9 cellular contexts compared by ENCODE assay signal in the genomic region with DNA sequence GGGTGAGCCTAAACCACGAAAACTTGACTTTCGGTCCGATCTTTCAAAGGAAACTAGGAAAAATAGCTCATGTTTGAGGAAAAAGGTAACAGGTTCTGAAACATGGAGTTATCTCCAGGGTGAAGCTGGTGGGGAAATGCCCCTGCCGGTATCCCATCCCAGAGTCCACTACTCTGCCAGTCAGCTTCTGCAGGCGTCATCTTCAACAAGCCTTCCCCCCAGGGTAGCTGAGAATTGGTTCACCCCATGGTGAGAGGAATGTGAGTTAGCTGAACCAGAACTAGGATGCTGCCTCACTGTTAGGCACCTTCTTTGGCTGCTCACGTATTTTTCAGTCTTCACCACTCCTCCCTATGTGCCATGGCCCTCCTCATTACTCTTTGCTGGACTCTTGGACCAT. TPM values are rescaled to one million over a fixed set of nuclear protein-coding genes. Genes with fewer than 3 reads are reported as not detected.
DNase-seq lines count a peak whose midpoint lies in the region; ATAC-seq and TF ChIP-seq lines count a peak whose summit lies in the region.
"Had no signal": no experiment of that assay in that cellular context is flagged by ENCODE, and none has a peak within 500 bp of the region (broad histone marks: within the 10 kb centered on the region; RNA-seq: fewer than 3 reads in every experiment).

No MANE protein-coding gene starts in this region.

- H3K27ac Mint-ChIP-seq in activated naive CD8-positive, alpha-beta T cell: no peak overlapping the region
- H3K27ac Mint-ChIP-seq in memory B cell: no peak overlapping the region

- TF ChIP-seq CTCF in AG04449 (IDR thresholded peaks at IDR 0.05; ENCODE audit: insufficient read depth, low read length, missing control alignments) (no peak), HCT116 (IDR thresholded peaks at IDR 0.05 in 2 of 3, conservative IDR thresholded peaks at IDR 0.05 in 1 of 3; ENCODE audit: borderline replicate concordance in 1 of 3, insufficient read depth in 1 of 3, low read depth in 2 of 3, low read length in 2 of 3) (no peak), GM10266 (IDR thresholded peaks at IDR 0.05; ENCODE audit: control insufficient read depth, insufficient read depth, low read depth, missing control alignments) (no peak)

- intact Hi-C loops in HCT116 (cut with micrococcal nuclease): loop anchor here (5.0 kb wide), 1 partner anchor 60 kb away; no protein-coding TSS in a partner anchor

- CTCF ChIA-PET in AG04449 (lab: Yijun Ruan, JAX): interaction anchor here (1.5 kb wide), 1 partner anchor 7 kb away, joined by 4 read pairs; no protein-coding TSS in a partner anchor
- CTCF ChIA-PET in HCT116 (lab: Charles Lee): no interaction called here
- CTCF ChIA-PET in HEK293T (lab: Yijun Ruan, JAX): no interaction called here

- no peaks in the 10 kb centered on the region; a peak in 1 of 4 replicates for H3K36me3 ChIP-seq in HCT116 (ENCODE audit: control insufficient read depth in 1 of 2, insufficient read depth in 2 of 2, low read length in 2 of 2)

- H3K9me3 ChIP-seq in HCT116 (ENCODE audit: control insufficient read depth in 1 of 2, insufficient read depth in 1 of 2, low read depth in 1 of 2, low read length in 2 of 2): no peaks in the 10 kb centered on the region

- TF ChIP-seq RAD21 in HCT116 (IDR thresholded peaks at IDR 0.05; ENCODE audit: low read depth): no peak

- peaks cover 34% of the 10 kb centered on the region for H3K79me2 ChIP-seq in HCT116 (ENCODE audit: insufficient read depth, low read length)

- H3K4me3 ChIP-seq in AG04449 (ENCODE audit: low read depth, low read length): peak overlapping the region; percentile 93; the same call in 1 of the 2 replicates
- peak overlapping the region in 1 of 2 experiments; percentile 95; a peak in 2 of 4 replicates for H3K4me3 ChIP-seq in HCT116 (replicated peaks in 1 of 2; ENCODE audit: low read depth in 1 of 2, low read length in 2 of 2)

- no peaks in the 10 kb centered on the region for H4K20me1 ChIP-seq in HCT116 (ENCODE audit: insufficient read depth)

- RAD21 ChIA-PET in HCT116 (lab: Charles Lee; ENCODE audit: low non-redundant PET in 1 of 2, low total read pairs in 2 of 2, uncharacterized antibody in 2 of 2, unreplicated experiment in 2 of 2): no interaction called here

- H3K9me2 ChIP-seq in HCT116 (ENCODE audit: insufficient read depth): no peaks in the 10 kb centered on the region

- H3K27ac ChIP-seq in HCT116 (ENCODE audit: low read depth, low read length): no peak overlapping the region

- H3K4me1 ChIP-seq in HCT116 (ENCODE audit: control insufficient read depth in 1 of 2, insufficient read depth in 2 of 2, low read length in 2 of 2): peaks cover 6 to 20% of the 10 kb centered on the region in 2 experiments

- H2AFZ ChIP-seq in HCT116 (ENCODE audit: low read depth, low read length, poor library complexity, severe bottlenecking): no peak overlapping the region

- no peaks in the 10 kb centered on the region for H3K27me3 Mint-ChIP-seq in activated naive CD8-positive, alpha-beta T cell
- H3K27me3 Mint-ChIP-seq in memory B cell: no peaks in the 10 kb centered on the region

- no peaks in the 10 kb centered on the region for H3K27me3 ChIP-seq in HCT116 (ENCODE audit: insufficient read depth, low read length)

- H3K4me3 Mint-ChIP-seq in activated naive CD8-positive, alpha-beta T cell: peak overlapping the region; percentile 95
- peak overlapping the region; percentile 69 for H3K4me3 Mint-ChIP-seq in memory B cell

- peak overlapping the region; percentile 94 for H3K4me2 ChIP-seq in HCT116 (ENCODE audit: low read length)

- no peak for DNase-seq in AG04449 (ENCODE audit: low read depth, low spot score)
- DNase-seq in HCT116 (ENCODE audit: low read depth, low spot score): no peak
- no peak for DNase-seq in memory B cell (ENCODE audit: low spot score in 2 of 2)
- no peak for DNase-seq in activated CD4-positive, CD25-positive, alpha-beta regulatory T cell (lab: John Stamatoyannopoulos, UW)
- DNase-seq in activated gamma-delta T cell (lab: John Stamatoyannopoulos, UW): no peak
- DNase-seq in GM10266 (ENCODE audit: extremely low spot score): no peak
- no peak for DNase-seq in HEK293T (ENCODE audit: extremely low spot score)
- DNase-seq: stimulated activated CD4-positive, alpha-beta T cell treated with anti-CD3 and anti-CD28 coated beads, Interleukin-2, amount 100 ng/mL, for 48 hours had no signal

- TF ChIP-seq POLR2A in HCT116 (IDR thresholded peaks at IDR 0.05; ENCODE audit: borderline replicate concordance, extremely low read depth, insufficient read depth, insufficient read length): no peak

- H3K36me3 Mint-ChIP-seq in activated naive CD8-positive, alpha-beta T cell: peaks cover 9% of the 10 kb centered on the region
- peaks cover 3% of the 10 kb centered on the region for H3K36me3 Mint-ChIP-seq in memory B cell

- no TSS peak for BruUV-seq in HCT116 (replicated peaks; lab: Mats Ljungman, UMichigan)

- ATAC-seq in HCT116 (no peak), memory B cell (ENCODE audit: low read depth) (no peak)

- POLR2A ChIA-PET in AG04449 (lab: Yijun Ruan, JAX): no interaction called here
- POLR2A ChIA-PET in HCT116 (lab: Charles Lee): no interaction called here
- POLR2A ChIA-PET in HEK293T (lab: Yijun Ruan, JAX): interaction anchor here (0.9 to 2.5 kb wide), 3 partner anchors 17 to 175 kb away, joined by 3 to 7 read pairs (median 4); partner anchors contain the start of gene EMSY

- H3K9ac ChIP-seq in HCT116 (ENCODE audit: low read length): peak overlapping the region; percentile 84; the same call in 1 of the 2 replicates

- no peaks in the 10 kb centered on the region for H3K9me3 Mint-ChIP-seq in activated naive CD8-positive, alpha-beta T cell (ENCODE audit: low read depth)
- no peaks in the 10 kb centered on the region for H3K9me3 Mint-ChIP-seq in memory B cell

- peaks cover 67% of the 10 kb centered on the region for H3K4me1 Mint-ChIP-seq in activated naive CD8-positive, alpha-beta T cell (ENCODE audit: low read depth)
- peaks cover 41% of the 10 kb centered on the region for H3K4me1 Mint-ChIP-seq in memory B cell

TF ChIP-seq in HCT116, 20 proteins besides CTCF, POLR2A, EP300 and RAD21 (continues in another document):
- TF ChIP-seq CEBPB (IDR thresholded peaks at IDR 0.05; ENCODE audit: low read depth): no peak
- no peak for TF ChIP-seq ZBTB33 (IDR thresholded peaks at IDR 0.05; ENCODE audit: extremely low read depth, insufficient replicate concordance, low read length)
- TF ChIP-seq YY1 (IDR thresholded peaks at IDR 0.05; ENCODE audit: extremely low read depth, insufficient replicate concordance, low read depth, low read length): no peak
- TF ChIP-seq EZH2 (IDR thresholded peaks at IDR 0.05): no peak
- no peak for TF ChIP-seq ZFX (IDR thresholded peaks at IDR 0.05)
- TF ChIP-seq JUND (IDR thresholded peaks at IDR 0.05): no peak
- no peak for TF ChIP-seq MAX (IDR thresholded peaks at IDR 0.05)

TF ChIP-seq in HEK293T, 16 proteins besides CTCF, POLR2A, EP300 and RAD21:
- TF ChIP-seq TARDBP (IDR thresholded peaks at IDR 0.05) (no peak), L3MBTL2 (conservative IDR thresholded peaks at IDR 0.05) (no peak), ARNT (IDR thresholded peaks at IDR 0.05) (no peak), SUZ12 (IDR thresholded peaks at IDR 0.05) (no peak), HDGF (IDR thresholded peaks at IDR 0.05; ENCODE audit: borderline replicate concordance) (no peak), LEF1 (IDR thresholded peaks at IDR 0.05; ENCODE audit: borderline replicate concordance) (no peak), ELF4 (IDR thresholded peaks at IDR 0.05) (no peak), BHLHE40 (IDR thresholded peaks at IDR 0.05; ENCODE audit: borderline replicate concordance) (no peak), FOXK2 (IDR thresholded peaks at IDR 0.05) (no peak), ZNF384 (IDR thresholded peaks at IDR 0.05) (no peak), SP1 (IDR thresholded peaks at IDR 0.05) (no peak)

RNA-seq across cellular contexts. Expression of gene GVQW3, which starts 1.1 kb away (rescaled TPM):
- total RNA-seq in HCT116 (2021; ENCODE audit: unreplicated experiment): 4.7 TPM
- 1.1 and 2.0 TPM in 2 replicates for polyA plus RNA-seq in HCT116 (2012)

RNA-seq across cellular contexts. Expression of gene THAP12, which starts 1.3 kb away (rescaled TPM):
- 44.1 TPM for total RNA-seq in HCT116 (2021; ENCODE audit: unreplicated experiment)
- 10.6 and 16.1 TPM in 2 replicates for polyA plus RNA-seq in HCT116 (2012)
